9 cellular contexts compared by ENCODE assay signal in the genomic region with DNA sequence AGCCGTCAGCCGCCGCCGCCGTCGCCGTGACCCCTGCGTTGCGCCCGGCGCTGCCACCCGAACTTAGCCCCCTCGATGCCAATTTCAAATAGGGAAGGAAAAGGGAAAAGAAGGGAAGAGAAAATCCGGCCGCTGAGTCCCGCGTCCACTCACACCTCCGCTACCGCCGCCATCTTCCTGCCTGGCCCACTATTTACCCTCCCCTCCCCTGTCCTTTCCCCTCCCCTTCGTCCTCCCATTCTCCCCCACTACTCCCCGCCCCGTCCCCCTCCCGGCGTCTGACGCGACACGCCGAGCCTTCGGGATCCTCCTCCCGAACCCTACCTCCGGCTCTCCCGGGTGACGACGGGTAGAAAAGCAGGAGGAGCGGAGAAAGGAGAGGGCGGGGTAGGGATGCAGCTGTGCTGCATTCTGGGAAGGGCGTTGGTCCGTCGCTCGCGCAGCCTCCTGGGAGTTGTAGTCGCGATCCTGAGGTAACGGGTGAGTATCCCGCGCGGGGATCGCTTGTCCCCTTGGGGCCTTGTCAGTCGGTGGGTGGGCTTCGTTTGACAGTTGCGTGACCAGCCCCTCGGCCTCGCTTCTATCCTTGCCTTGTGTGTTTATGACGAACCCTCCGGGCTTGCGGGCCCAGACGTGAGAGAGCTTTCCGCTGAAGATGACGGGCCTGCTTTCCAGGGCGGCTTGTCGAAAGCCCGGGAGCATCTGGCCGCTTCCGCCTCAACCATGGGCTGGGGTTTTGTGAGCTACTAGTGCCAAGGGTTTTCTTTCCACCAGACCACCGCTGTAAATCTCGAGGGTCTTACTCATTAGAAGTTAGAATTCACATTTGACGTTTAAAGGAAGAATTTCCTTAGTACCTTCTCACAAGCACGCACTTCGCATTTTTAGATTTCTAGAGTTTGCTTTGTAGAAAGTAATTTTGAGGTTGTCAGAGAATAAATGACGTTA. TPM values are rescaled to one million over a fixed set of nuclear protein-coding genes. Genes with fewer than 3 reads are reported as not detected.
DNase-seq lines count a peak whose midpoint lies in the region; ATAC-seq, FAIRE-seq and TF ChIP-seq lines count a peak whose summit lies in the region.
"Had no signal": no experiment of that assay in that cellular context is flagged by ENCODE, and none has a peak within 500 bp of the region (broad histone marks: within the 10 kb centered on the region; RNA-seq: fewer than 3 reads in every experiment).

A gene with protein sequence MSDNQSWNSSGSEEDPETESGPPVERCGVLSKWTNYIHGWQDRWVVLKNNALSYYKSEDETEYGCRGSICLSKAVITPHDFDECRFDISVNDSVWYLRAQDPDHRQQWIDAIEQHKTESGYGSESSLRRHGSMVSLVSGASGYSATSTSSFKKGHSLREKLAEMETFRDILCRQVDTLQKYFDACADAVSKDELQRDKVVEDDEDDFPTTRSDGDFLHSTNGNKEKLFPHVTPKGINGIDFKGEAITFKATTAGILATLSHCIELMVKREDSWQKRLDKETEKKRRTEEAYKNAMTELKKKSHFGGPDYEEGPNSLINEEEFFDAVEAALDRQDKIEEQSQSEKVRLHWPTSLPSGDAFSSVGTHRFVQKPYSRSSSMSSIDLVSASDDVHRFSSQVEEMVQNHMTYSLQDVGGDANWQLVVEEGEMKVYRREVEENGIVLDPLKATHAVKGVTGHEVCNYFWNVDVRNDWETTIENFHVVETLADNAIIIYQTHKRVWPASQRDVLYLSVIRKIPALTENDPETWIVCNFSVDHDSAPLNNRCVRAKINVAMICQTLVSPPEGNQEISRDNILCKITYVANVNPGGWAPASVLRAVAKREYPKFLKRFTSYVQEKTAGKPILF (minus strand): TSS at position 195 of the 948 bp plus-strand sequence. CDS start 422 bp downstream, outside the sequence.
A gene (plus strand): TSS at position 457 of the 948 bp plus-strand sequence.

- H3K9ac ChIP-seq in kidney (ENCODE audit: low read length in 2 of 2): peak within 1 kb of the TSS; percentile 67 to 77

- intact Hi-C loops in kidney (cut with DNase I): no loop called here

- no peaks in the 10 kb centered on the region for H3K36me3 ChIP-seq in kidney (ENCODE audit: control insufficient read depth in 1 of 2, insufficient read depth in 2 of 2, low read length in 2 of 2)

- TF ChIP-seq CTCF in kidney (IDR thresholded peaks at IDR 0.05; ENCODE audit: borderline replicate concordance, extremely low read depth, insufficient read depth): no peak

- peaks cover 5 to 8% of the 10 kb centered on the region in 2 donors for H3K4me1 ChIP-seq in kidney (ENCODE audit: control insufficient read depth in 1 of 2, insufficient read depth in 1 of 2, low read depth in 1 of 2, low read length in 2 of 2)

- no peaks in the 10 kb centered on the region for H3K9me3 ChIP-seq in kidney (ENCODE audit: control insufficient read depth in 1 of 2, low read length in 2 of 2)

- DNase-seq in AG20443 (ENCODE audit: low spot score) (peak; percentile 98), NCI-H510A (lab: John Stamatoyannopoulos, UW) (peak; percentile 95), cerebellum (ENCODE audit: low spot score) (peak; percentile 99), kidney (peak; percentile 99)
- DNase-seq in activated CD4-positive, alpha-beta T cell treated with anti-CD3 and anti-CD28 coated beads for 1 hour: peak; percentile 87
- peak; percentile 98 for DNase-seq in stimulated activated CD4-positive, alpha-beta T cell treated with anti-CD3 and anti-CD28 coated beads, Interleukin-15, amount 100 ng/mL, for 24 hours

- ATAC-seq in HG03432 (IDR thresholded peaks at IDR 0.05; ENCODE audit: unreplicated experiment): peak; percentile 84

- peak; percentile 13 for FAIRE-seq in kidney (lab: Jason Lieb, UNC)
- FAIRE-seq: islet of Langerhans had no signal

- peak; percentile 83 for TF ChIP-seq POLR2A in GM19099 (IDR thresholded peaks at IDR 0.05; ENCODE audit: extremely low read depth, insufficient read length, low read depth)

- H3K4me3 ChIP-seq in kidney (ENCODE audit: low read length in 2 of 2): peak within 1 kb of the TSS; percentile 90 to 97

- peak within 1 kb of the TSS; percentile 93 for H3K27ac ChIP-seq in kidney (ENCODE audit: low read depth in 2 of 2, low read length in 2 of 2)

RNA-seq across cellular contexts. Expression of the first gene that starts in this region (rescaled TPM):
- 55.9 TPM for total RNA-seq in cerebellum
- total RNA-seq in kidney: 50.1 TPM
- polyA plus RNA-seq in kidney (ENCODE audit: insufficient read depth, low read depth, low replicate concordance): 14.5 TPM

RNA-seq across cellular contexts. Expression of the second gene that starts in this region (rescaled TPM):
- total RNA-seq in cerebellum (51.1 TPM), kidney (38.5 TPM)
- 6.6 TPM for polyA plus RNA-seq in kidney (ENCODE audit: insufficient read depth, low read depth, low replicate concordance)

Comparison
In these comparisons a context has a peak if more than half of its experiments do, and no peak if none do; other contexts are left out.
1. Peak in every context shown above with its lines: DNase-seq, ATAC-seq, H3K4me3 ChIP-seq and H3K27ac ChIP-seq.